8 cellular contexts compared by ENCODE assay signal in genomic region chr11:125887373-125888324, GRCh38. TPM values are rescaled to one million over a fixed set of nuclear protein-coding genes. Genes with fewer than 3 reads are reported as not detected.
DNase-seq lines count a peak whose midpoint lies in the region; ATAC-seq and TF ChIP-seq lines count a peak whose summit lies in the region.

Gene HYLS1, plus strand, starts transcription at chr11:125887668. Its CDS starts 11,701 bp downstream, at chr11:125899369.

- no peaks in the 10 kb centered on the region for H3K36me3 ChIP-seq in ovary
- H3K36me3 ChIP-seq in thyroid gland: peaks cover 0 to under 1% of the 10 kb centered on the region in 2 donors

- no peaks in the 10 kb centered on the region for H3K9me3 Mint-ChIP-seq in HFFc6
- no peaks in the 10 kb centered on the region for H3K9me3 Mint-ChIP-seq in activated naive CD8-positive, alpha-beta T cell treated with anti-CD3 and anti-CD28 coated beads, Interleukin-2, amount 10 ng/mL, durations not matched to agents 7 days and 5 days

- TF ChIP-seq EP300 in ovary (IDR thresholded peaks at IDR 0.05): no peak

- POLR2A ChIA-PET in activated naive CD8-positive, alpha-beta T cell treated with anti-CD3 and anti-CD28 coated beads, Interleukin-2, amount 10 ng/mL, durations not matched to agents 7 days and 5 days (lab: Charles Lee): interaction anchor here (0.5 to 2.5 kb wide), 20 partner anchors 9 to 1087 kb away, joined by 3 to 44 read pairs (median 6); partner anchors contain the start of genes CCDC15, CHEK1, DDX25 and EI24

- peak within 1 kb of the TSS; percentile 95 for H3K27ac Mint-ChIP-seq in HFFc6
- peak within 1 kb of the TSS; percentile 91 for H3K27ac Mint-ChIP-seq in activated naive CD8-positive, alpha-beta T cell treated with anti-CD3 and anti-CD28 coated beads, Interleukin-2, amount 10 ng/mL, durations not matched to agents 7 days and 5 days

- WGBS in ovary, 3 donors: 0 to 1% (median 1%) methylated on average over 65 to 91 of the region's 91 CpGs
- WGBS in thyroid gland, 2 donors: 0 to 1% methylated on average over 13 to 45 of the region's 91 CpGs

- no peaks in the 10 kb centered on the region for H3K27me3 ChIP-seq in ovary
- no peaks in the 10 kb centered on the region for H3K27me3 ChIP-seq in thyroid gland

- intact Hi-C loops in head of caudate nucleus (cut with DNase I) (loop anchor here (2.0 to 10.0 kb wide), 2 partner anchors 17 to 263 kb away; partner anchors contain the start of genes CHEK1 and DDX25), ovary (cut with DNase I) (no loop called here), thyroid gland (cut with DNase I) (no loop called here)

- H3K27me3 Mint-ChIP-seq in HFFc6 (ENCODE audit: insufficient read depth): no peaks in the 10 kb centered on the region
- H3K27me3 Mint-ChIP-seq in activated naive CD8-positive, alpha-beta T cell treated with anti-CD3 and anti-CD28 coated beads, Interleukin-2, amount 10 ng/mL, durations not matched to agents 7 days and 5 days: no peaks in the 10 kb centered on the region

- TF ChIP-seq CTCF in GM10266 (IDR thresholded peaks at IDR 0.05; ENCODE audit: control insufficient read depth, insufficient read depth, low read depth, missing control alignments) (peak; percentile 34), HFFc6 (IDR thresholded peaks at IDR 0.05) (peak; percentile 51), ovary (IDR thresholded peaks at IDR 0.05) (peak in 2 of 3 donors; percentile 9 to 36), thyroid gland (IDR thresholded peaks at IDR 0.05) (peak in 2 of 6 experiments; percentile 28 to 48)

- ATAC-seq in activated naive CD8-positive, alpha-beta T cell treated with anti-CD3 and anti-CD28 coated beads, Interleukin-2, amount 10 ng/mL, durations not matched to agents 7 days and 5 days (ENCODE audit: low read depth): peak; percentile 84

- peak within 1 kb of the TSS; percentile 89 for H3K4me3 Mint-ChIP-seq in HFFc6
- peak within 1 kb of the TSS; percentile 84 for H3K4me3 Mint-ChIP-seq in activated naive CD8-positive, alpha-beta T cell treated with anti-CD3 and anti-CD28 coated beads, Interleukin-2, amount 10 ng/mL, durations not matched to agents 7 days and 5 days

- peaks cover 13% of the 10 kb centered on the region; the same call in 1 of the 2 replicates for H3K36me3 Mint-ChIP-seq in HFFc6 (ENCODE audit: low read depth)
- peaks cover 8% of the 10 kb centered on the region for H3K36me3 Mint-ChIP-seq in activated naive CD8-positive, alpha-beta T cell treated with anti-CD3 and anti-CD28 coated beads, Interleukin-2, amount 10 ng/mL, durations not matched to agents 7 days and 5 days

- peak within 1 kb of the TSS; percentile 92 for H3K4me3 ChIP-seq in ovary
- H3K4me3 ChIP-seq in thyroid gland (replicated peaks in 1 of 3): peak within 1 kb of the TSS; percentile 16 to 92 (median 82)

- H3K4me1 Mint-ChIP-seq in HFFc6 (ENCODE audit: low read depth): peaks cover 41% of the 10 kb centered on the region
- peaks cover 20% of the 10 kb centered on the region for H3K4me1 Mint-ChIP-seq in activated naive CD8-positive, alpha-beta T cell treated with anti-CD3 and anti-CD28 coated beads, Interleukin-2, amount 10 ng/mL, durations not matched to agents 7 days and 5 days

- H3K9me3 ChIP-seq in ovary (no peaks in the 10 kb centered on the region), thyroid gland (no peaks in the 10 kb centered on the region)

- DNase-seq in GM10266 (ENCODE audit: extremely low spot score) (peak; percentile 91), HFFc6 (peak; percentile 96), NAMALWA (ENCODE audit: low spot score) (peak; percentile 96), SKM-1 treated with dmso at 0.1 percent for 144 hours (lab: John Stamatoyannopoulos, UW; ENCODE audit: unreplicated experiment) (peak; percentile 84), head of caudate nucleus (peak; percentile 88 to 98 (median 95)), ovary (peak; percentile 91 to 95 (median 92)), thyroid gland (peak; percentile 94 to 95)
- DNase-seq in activated naive CD8-positive, alpha-beta T cell treated with anti-CD3 and anti-CD28 coated beads, Interleukin-2, amount 10 ng/mL, durations not matched to agents 7 days and 5 days: peak; percentile 100

- H3K27ac ChIP-seq in ovary (peak within 1 kb of the TSS; percentile 25 to 85), thyroid gland (peak within 1 kb of the TSS; percentile 76 to 96 (median 86))

- H3K4me1 ChIP-seq in ovary (ENCODE audit: insufficient read depth) (peaks cover 5% of the 10 kb centered on the region), thyroid gland (peaks cover 0 to 4% of the 10 kb centered on the region in 2 donors)

- TF ChIP-seq POLR2A in ovary (IDR thresholded peaks at IDR 0.05) (peak; percentile 49), thyroid gland (IDR thresholded peaks at IDR 0.05) (peak in 1 of 2 donors; percentile 83)

RNA-seq across cellular contexts. Expression of gene HYLS1, which starts in this region (rescaled TPM):
- total RNA-seq in HFFc6 (2021; fragmentation: NEBNext Ultra II Directional; extraction: Animal tissue kit (Norgen Biotek cat#: 25700)): 10 to 100 TPM in 4 of 6 experiments, 1 to 10 TPM in 2; 5.7 to 13.5 (median 12.7) TPM
- 10 to 100 TPM in 1 of 2 experiments, 1 to 10 TPM in 1; 9.6 to 10.4 TPM for total RNA-seq in activated naive CD8-positive, alpha-beta T cell treated with anti-CD3 and anti-CD28 coated beads, Interleukin-2, amount 10 ng/mL, durations not matched to agents 7 days and 5 days
- 1 to 10 TPM; 2.2 to 5.5 (median 4.5) TPM for total RNA-seq in ovary
- polyA plus RNA-seq in ovary: 1 to 10 TPM; 3.0 to 8.8 TPM
- total RNA-seq in thyroid gland: 1 to 10 TPM; 1.6 to 6.9 (median 3.0) TPM

Comparison
In these comparisons a context has a peak if more than half of its experiments do, and no peak if none do; other contexts are left out.
1. Peak in every context shown above with its lines: DNase-seq, ATAC-seq, H3K4me3 ChIP-seq and H3K27ac ChIP-seq.